Comparison of ENCODE assay signal across 8 cellular contexts in the genomic region with DNA sequence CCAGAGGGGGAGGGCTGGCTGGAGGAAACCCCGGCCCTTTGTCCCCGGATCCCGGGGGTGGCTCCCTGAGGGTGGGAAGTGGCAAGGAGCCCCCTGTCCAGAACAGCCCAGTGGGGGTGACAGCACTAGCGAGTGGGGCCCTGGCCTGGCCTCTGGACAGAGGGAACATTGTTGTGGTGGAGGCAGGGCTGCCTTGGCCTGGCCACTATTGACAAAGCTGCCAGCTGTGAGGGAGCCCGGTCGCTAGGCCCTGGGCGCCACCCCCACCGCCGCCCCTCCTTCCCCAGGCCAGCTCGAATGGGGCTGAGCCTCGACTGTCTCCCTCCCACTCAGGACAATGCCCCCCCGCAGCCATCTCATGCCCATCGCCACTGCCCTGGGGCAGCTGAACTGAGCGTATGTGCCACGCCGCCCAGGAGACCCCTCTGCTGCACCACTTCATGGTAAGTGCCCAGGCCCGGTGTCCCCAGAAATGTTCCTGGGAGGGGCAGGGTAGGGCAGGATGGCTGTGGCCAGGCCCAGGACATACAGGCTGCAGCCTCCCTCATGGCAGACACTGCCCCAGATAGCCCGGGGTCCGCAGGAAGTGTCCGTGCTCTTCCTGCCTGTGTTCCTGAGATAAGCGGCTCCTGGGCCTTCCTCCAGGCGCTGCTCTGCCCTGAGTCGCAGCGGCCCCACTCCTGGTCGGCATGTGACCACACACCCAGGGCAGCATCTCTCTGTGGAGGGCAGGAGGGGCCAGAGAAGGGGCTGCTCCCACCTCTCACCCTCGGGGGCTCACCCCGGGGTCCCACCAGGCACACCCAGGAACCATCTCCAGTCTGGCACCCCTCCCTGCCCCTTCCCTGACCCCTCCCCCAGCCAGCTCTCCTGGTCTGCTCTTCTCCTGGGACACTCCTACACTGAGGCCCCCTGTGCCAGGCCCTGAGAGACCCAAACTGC. TPM values are rescaled to one million over a fixed set of nuclear protein-coding genes. Genes with fewer than 3 reads are reported as not detected.
DNase-seq lines count a peak whose midpoint lies in the region; ATAC-seq and TF ChIP-seq lines count a peak whose summit lies in the region.

No MANE protein-coding gene starts in this region.

- in situ Hi-C loops in SK-MEL-5 (cut with HindIII; ENCODE audit: low pct_unique_long_range_greater_than_20kb, low sequenced_read_pairs), result no loop called here

- WGBS in psoas muscle, 3 donors, result 56 to 69% (median 67%) methylated on average over 9 to 27 of the region's 27 CpGs

- DNase-seq in EH (ENCODE audit: low read depth) (peak; percentile 25), SK-MEL-5 (ENCODE audit: low read depth, low spot score) (peak; percentile 20), fibroblast of pulmonary artery (ENCODE audit: low read depth) (peak; percentile 12), psoas muscle (peak; percentile 18 to 53), NCI-H2107 treated with DMSO at 0.1 percent for 48 hours (lab: John Stamatoyannopoulos, UW; ENCODE audit: unreplicated experiment) (no peak), NCI-H1436 (lab: John Stamatoyannopoulos, UW) (no peak)

- H3K4me3 ChIP-seq in fibroblast of pulmonary artery (replicated peaks; ENCODE audit: low read depth, low read length) (peak overlapping the region; percentile 55), psoas muscle (no peak overlapping the region)

- H3K36me3 ChIP-seq in psoas muscle (ENCODE audit: insufficient read depth in 1 of 2, low read depth in 1 of 2), result no peaks in the 10 kb centered on the region

- ATAC-seq in psoas muscle (no peak), HG03460 (IDR thresholded peaks at IDR 0.05; ENCODE audit: unreplicated experiment) (no peak), HG02678 (IDR thresholded peaks at IDR 0.05; ENCODE audit: unreplicated experiment) (no peak)

- TF ChIP-seq CTCF in fibroblast of pulmonary artery (IDR thresholded peaks at IDR 0.05; ENCODE audit: low read length, missing control alignments) (no peak), psoas muscle (IDR thresholded peaks at IDR 0.05) (no peak)

- H3K27me3 ChIP-seq in psoas muscle (ENCODE audit: insufficient read depth in 3 of 3, low read length in 2 of 3), result no peaks in the 10 kb centered on the region

- H3K4me1 ChIP-seq in psoas muscle, result no peaks in the 10 kb centered on the region

- H3K9me3 ChIP-seq in psoas muscle, result no peaks in the 10 kb centered on the region

- intact Hi-C loops in psoas muscle (cut with DNase I), result no loop called here

- H3K27ac ChIP-seq in psoas muscle, result no peak overlapping the region

RNA-seq across cellular contexts. Expression of a gene that starts 1.4 kb away (rescaled TPM):
- total RNA-seq in SK-MEL-5 (2014; rRNA removed; shearing (Covaris generic)), result 2.7 and 4.8 TPM in 2 replicates
- polyA plus RNA-seq in SK-MEL-5 (2015; cell fraction: cytosol; rRNA removed), result 12.9 and 14.1 TPM in 2 replicates
- polyA plus RNA-seq in SK-MEL-5 (2015; cell fraction: nucleus; rRNA removed), result 49.6 and 56.0 TPM in 2 replicates
- total RNA-seq in psoas muscle, result 1 to 10 TPM in 1 of 4 donors, under 1 TPM in 3; 0.27 to 1.5 (median 0.73) TPM
- under 1 TPM; 0.13 to 0.35 (median 0.31) TPM for polyA plus RNA-seq in psoas muscle

RNA-seq across cellular contexts. Expression of a gene that starts 15.4 kb away (rescaled TPM):
- total RNA-seq in SK-MEL-5 (2014; rRNA removed; shearing (Covaris generic)), result 0.05 TPM in 1 of 2 replicates, not detected in the other
- 0.08 TPM in 1 of 2 replicates, not detected in the other for polyA plus RNA-seq in SK-MEL-5 (2015; cell fraction: cytosol; rRNA removed)
- polyA plus RNA-seq in SK-MEL-5 (2015; cell fraction: nucleus; rRNA removed), result 0.22 TPM in 1 of 2 replicates, not detected in the other
- 100 to 1,000 TPM in 1 of 4 donors, 10 to 100 TPM in 3; 43.7 to 140 (median 61.4) TPM for total RNA-seq in psoas muscle
- 10 to 100 TPM; 14.5 to 37.4 (median 23.3) TPM for polyA plus RNA-seq in psoas muscle

RNA-seq across cellular contexts. Expression of a gene that starts 28.8 kb away (rescaled TPM):
- 87.1 and 93.3 TPM in 2 replicates for total RNA-seq in SK-MEL-5 (2014; rRNA removed; shearing (Covaris generic))
- polyA plus RNA-seq in SK-MEL-5 (2015; cell fraction: cytosol; rRNA removed), result 102 and 113 TPM in 2 replicates
- polyA plus RNA-seq in SK-MEL-5 (2015; cell fraction: nucleus; rRNA removed), result 145 and 175 TPM in 2 replicates
- 10 to 100 TPM; 45.6 to 56.9 (median 51.8) TPM for total RNA-seq in psoas muscle
- 10 to 100 TPM; 25.0 to 54.2 (median 44.3) TPM for polyA plus RNA-seq in psoas muscle

RNA-seq across cellular contexts. Expression of a gene that starts 29.1 kb away (rescaled TPM):
- 382 and 384 TPM in 2 replicates for total RNA-seq in SK-MEL-5 (2014; rRNA removed; shearing (Covaris generic))
- polyA plus RNA-seq in SK-MEL-5 (2015; cell fraction: cytosol; rRNA removed), result 639 and 689 TPM in 2 replicates
- 189 and 279 TPM in 2 replicates for polyA plus RNA-seq in SK-MEL-5 (2015; cell fraction: nucleus; rRNA removed)
- 10 to 100 TPM; 57.2 to 86.6 (median 71.2) TPM for total RNA-seq in psoas muscle
- 100 to 1,000 TPM in 2 of 3 donors, 10 to 100 TPM in 1; 84.5 to 198 (median 107) TPM for polyA plus RNA-seq in psoas muscle

RNA-seq across cellular contexts. Expression of a gene that starts 40.8 kb away (rescaled TPM):
- 39.1 and 43.5 TPM in 2 replicates for total RNA-seq in SK-MEL-5 (2014; rRNA removed; shearing (Covaris generic))
- polyA plus RNA-seq in SK-MEL-5 (2015; cell fraction: cytosol; rRNA removed), result 73.8 and 97.7 TPM in 2 replicates
- 58.5 and 78.2 TPM in 2 replicates for polyA plus RNA-seq in SK-MEL-5 (2015; cell fraction: nucleus; rRNA removed)
- 10 to 100 TPM; 16.0 to 27.1 (median 20.9) TPM for total RNA-seq in psoas muscle
- 10 to 100 TPM; 11.7 to 36.0 (median 15.8) TPM for polyA plus RNA-seq in psoas muscle

Comparison
In these comparisons a context has a peak if more than half of its experiments do, and no peak if none do; other contexts are left out.
1. DNase-seq: peak in EH (single experiment), SK-MEL-5 (single experiment), fibroblast of pulmonary artery (single experiment) and psoas muscle (2 of 2); none in NCI-H2107 treated with DMSO at 0.1 percent for 48 hours (single experiment) and NCI-H1436 (single experiment).
2. RNA of a gene that starts 15.4 kb away (total RNA-seq): 43.7 to 140 TPM in psoas muscle; 0.05 TPM in SK-MEL-5; every median in the first group is over 10 times any median in the second.